2 cellular contexts compared by ENCODE assay signal in the genomic region with DNA sequence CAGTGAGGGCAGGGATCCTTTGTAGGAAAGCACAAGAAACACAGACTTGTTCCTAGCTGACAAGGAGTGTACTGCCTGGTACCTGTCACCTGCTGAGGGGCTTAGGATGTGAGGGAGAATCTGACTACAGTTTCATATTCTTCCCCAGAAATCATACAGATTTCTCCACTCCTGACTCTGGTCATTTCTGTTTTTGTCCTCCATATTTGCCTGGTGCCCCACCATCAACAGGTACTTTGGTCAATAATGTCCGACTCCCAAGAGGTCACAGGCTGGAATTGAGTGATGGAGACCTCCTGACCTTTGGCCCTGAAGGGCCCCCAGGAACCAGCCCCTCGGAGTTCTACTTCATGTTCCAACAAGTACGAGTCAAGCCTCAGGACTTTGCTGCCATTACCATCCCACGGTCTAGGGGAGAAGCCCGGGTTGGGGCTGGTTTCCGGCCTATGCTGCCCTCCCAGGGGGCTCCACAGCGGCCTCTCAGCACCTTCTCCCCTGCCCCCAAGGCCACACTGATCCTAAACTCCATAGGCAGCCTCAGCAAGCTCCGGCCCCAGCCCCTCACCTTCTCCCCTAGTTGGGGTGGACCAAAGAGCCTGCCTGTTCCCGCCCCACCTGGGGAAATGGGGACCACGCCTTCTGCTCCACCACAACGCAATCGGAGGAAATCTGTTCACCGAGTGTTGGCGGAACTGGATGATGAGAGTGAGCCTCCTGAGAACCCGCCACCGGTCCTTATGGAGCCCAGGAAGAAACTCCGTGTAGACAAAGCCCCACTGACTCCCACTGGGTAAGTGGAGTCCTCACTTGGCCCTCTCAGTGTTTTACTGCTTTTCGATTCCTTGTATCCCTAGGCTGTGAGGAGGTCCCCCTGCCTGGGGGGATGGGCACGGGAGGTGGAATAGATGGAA.
TF ChIP-seq lines count a peak whose summit lies in the region.

No MANE protein-coding gene starts in this region.

TF ChIP-seq in GM23338, 12 proteins besides CTCF, POLR2A, EP300 and RAD21:
- TF ChIP-seq EZH2 (IDR thresholded peaks at IDR 0.05; ENCODE audit: low read depth, unreplicated experiment) (no peak), STAT1 (IDR thresholded peaks at IDR 0.05; ENCODE audit: unreplicated experiment) (no peak), CREB1 (CRISPR knock-in tag; IDR thresholded peaks at IDR 0.05; ENCODE audit: low read depth) (no peak), REST (IDR thresholded peaks at IDR 0.05; ENCODE audit: unreplicated experiment) (no peak)
- TF ChIP-seq, protein P1, sequence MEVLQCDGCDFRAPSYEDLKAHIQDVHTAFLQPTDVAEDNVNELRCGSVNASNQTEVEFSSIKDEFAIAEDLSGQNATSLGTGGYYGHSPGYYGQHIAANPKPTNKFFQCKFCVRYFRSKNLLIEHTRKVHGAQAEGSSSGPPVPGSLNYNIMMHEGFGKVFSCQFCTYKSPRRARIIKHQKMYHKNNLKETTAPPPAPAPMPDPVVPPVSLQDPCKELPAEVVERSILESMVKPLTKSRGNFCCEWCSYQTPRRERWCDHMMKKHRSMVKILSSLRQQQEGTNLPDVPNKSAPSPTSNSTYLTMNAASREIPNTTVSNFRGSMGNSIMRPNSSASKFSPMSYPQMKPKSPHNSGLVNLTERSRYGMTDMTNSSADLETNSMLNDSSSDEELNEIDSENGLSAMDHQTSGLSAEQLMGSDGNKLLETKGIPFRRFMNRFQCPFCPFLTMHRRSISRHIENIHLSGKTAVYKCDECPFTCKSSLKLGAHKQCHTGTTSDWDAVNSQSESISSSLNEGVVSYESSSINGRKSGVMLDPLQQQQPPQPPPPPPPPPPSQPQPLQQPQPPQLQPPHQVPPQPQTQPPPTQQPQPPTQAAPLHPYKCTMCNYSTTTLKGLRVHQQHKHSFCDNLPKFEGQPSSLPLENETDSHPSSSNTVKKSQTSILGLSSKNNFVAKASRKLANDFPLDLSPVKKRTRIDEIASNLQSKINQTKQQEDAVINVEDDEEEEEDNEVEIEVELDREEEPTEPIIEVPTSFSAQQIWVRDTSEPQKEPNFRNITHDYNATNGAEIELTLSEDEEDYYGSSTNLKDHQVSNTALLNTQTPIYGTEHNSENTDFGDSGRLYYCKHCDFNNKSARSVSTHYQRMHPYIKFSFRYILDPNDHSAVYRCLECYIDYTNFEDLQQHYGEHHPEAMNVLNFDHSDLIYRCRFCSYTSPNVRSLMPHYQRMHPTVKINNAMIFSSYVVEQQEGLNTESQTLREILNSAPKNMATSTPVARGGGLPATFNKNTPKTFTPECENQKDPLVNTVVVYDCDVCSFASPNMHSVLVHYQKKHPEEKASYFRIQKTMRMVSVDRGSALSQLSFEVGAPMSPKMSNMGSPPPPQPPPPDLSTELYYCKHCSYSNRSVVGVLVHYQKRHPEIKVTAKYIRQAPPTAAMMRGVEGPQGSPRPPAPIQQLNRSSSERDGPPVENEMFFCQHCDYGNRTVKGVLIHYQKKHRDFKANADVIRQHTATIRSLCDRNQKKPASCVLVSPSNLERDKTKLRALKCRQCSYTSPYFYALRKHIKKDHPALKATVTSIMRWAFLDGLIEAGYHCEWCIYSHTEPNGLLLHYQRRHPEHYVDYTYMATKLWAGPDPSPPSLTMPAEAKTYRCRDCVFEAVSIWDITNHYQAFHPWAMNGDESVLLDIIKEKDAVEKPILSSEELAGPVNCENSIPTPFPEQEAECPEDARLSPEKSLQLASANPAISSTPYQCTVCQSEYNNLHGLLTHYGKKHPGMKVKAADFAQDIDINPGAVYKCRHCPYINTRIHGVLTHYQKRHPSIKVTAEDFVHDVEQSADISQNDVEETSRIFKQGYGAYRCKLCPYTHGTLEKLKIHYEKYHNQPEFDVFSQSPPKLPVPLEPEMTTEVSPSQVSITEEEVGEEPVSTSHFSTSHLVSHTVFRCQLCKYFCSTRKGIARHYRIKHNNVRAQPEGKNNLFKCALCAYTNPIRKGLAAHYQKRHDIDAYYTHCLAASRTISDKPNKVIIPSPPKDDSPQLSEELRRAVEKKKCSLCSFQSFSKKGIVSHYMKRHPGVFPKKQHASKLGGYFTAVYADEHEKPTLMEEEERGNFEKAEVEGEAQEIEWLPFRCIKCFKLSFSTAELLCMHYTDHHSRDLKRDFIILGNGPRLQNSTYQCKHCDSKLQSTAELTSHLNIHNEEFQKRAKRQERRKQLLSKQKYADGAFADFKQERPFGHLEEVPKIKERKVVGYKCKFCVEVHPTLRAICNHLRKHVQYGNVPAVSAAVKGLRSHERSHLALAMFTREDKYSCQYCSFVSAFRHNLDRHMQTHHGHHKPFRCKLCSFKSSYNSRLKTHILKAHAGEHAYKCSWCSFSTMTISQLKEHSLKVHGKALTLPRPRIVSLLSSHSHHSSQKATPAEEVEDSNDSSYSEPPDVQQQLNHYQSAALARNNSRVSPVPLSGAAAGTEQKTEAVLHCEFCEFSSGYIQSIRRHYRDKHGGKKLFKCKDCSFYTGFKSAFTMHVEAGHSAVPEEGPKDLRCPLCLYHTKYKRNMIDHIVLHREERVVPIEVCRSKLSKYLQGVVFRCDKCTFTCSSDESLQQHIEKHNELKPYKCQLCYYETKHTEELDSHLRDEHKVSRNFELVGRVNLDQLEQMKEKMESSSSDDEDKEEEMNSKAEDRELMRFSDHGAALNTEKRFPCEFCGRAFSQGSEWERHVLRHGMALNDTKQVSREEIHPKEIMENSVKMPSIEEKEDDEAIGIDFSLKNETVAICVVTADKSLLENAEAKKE (CRISPR knock-in tag; IDR thresholded peaks at IDR 0.05) = no peak

TF ChIP-seq in GM12878, 131 proteins besides CTCF, POLR2A, EP300 and RAD21:
- TF ChIP-seq EED (IDR thresholded peaks at IDR 0.05; ENCODE audit: low read depth) (no peak), HSF1 (IDR thresholded peaks at IDR 0.05; ENCODE audit: low read depth, low read length) (no peak), KDM1A (IDR thresholded peaks at IDR 0.05; ENCODE audit: borderline replicate concordance) (no peak)
- TF ChIP-seq, protein P2, sequence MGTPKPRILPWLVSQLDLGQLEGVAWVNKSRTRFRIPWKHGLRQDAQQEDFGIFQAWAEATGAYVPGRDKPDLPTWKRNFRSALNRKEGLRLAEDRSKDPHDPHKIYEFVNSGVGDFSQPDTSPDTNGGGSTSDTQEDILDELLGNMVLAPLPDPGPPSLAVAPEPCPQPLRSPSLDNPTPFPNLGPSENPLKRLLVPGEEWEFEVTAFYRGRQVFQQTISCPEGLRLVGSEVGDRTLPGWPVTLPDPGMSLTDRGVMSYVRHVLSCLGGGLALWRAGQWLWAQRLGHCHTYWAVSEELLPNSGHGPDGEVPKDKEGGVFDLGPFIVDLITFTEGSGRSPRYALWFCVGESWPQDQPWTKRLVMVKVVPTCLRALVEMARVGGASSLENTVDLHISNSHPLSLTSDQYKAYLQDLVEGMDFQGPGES (IDR thresholded peaks at IDR 0.05) = no peak
- TF ChIP-seq, protein P3, sequence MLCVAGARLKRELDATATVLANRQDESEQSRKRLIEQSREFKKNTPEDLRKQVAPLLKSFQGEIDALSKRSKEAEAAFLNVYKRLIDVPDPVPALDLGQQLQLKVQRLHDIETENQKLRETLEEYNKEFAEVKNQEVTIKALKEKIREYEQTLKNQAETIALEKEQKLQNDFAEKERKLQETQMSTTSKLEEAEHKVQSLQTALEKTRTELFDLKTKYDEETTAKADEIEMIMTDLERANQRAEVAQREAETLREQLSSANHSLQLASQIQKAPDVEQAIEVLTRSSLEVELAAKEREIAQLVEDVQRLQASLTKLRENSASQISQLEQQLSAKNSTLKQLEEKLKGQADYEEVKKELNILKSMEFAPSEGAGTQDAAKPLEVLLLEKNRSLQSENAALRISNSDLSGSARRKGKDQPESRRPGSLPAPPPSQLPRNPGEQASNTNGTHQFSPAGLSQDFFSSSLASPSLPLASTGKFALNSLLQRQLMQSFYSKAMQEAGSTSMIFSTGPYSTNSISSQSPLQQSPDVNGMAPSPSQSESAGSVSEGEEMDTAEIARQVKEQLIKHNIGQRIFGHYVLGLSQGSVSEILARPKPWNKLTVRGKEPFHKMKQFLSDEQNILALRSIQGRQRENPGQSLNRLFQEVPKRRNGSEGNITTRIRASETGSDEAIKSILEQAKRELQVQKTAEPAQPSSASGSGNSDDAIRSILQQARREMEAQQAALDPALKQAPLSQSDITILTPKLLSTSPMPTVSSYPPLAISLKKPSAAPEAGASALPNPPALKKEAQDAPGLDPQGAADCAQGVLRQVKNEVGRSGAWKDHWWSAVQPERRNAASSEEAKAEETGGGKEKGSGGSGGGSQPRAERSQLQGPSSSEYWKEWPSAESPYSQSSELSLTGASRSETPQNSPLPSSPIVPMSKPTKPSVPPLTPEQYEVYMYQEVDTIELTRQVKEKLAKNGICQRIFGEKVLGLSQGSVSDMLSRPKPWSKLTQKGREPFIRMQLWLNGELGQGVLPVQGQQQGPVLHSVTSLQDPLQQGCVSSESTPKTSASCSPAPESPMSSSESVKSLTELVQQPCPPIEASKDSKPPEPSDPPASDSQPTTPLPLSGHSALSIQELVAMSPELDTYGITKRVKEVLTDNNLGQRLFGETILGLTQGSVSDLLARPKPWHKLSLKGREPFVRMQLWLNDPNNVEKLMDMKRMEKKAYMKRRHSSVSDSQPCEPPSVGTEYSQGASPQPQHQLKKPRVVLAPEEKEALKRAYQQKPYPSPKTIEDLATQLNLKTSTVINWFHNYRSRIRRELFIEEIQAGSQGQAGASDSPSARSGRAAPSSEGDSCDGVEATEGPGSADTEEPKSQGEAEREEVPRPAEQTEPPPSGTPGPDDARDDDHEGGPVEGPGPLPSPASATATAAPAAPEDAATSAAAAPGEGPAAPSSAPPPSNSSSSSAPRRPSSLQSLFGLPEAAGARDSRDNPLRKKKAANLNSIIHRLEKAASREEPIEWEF (IDR thresholded peaks at IDR 0.05; ENCODE audit: insufficient replicate concordance, low read depth, low read length) = no peak
TF ChIP-seq in GM12878: peak in this region for 0.
